Comparison of ENCODE assay signal across 8 cellular contexts in genomic region chr11:114159802-114160588, GRCh38.
A peak's percentile ranks its signal among the peaks of the same experiment; 100 is the strongest.
DNase-seq lines count a peak whose midpoint lies in the region; ATAC-seq and TF ChIP-seq lines count a peak whose summit lies in the region.

No MANE protein-coding gene starts in this region.

- TF ChIP-seq CTCF in GM12865 (IDR thresholded peaks at IDR 0.05; ENCODE audit: insufficient read depth, low read depth, low read length, missing control alignments) (no peak), lower lobe of right lung (IDR thresholded peaks at IDR 0.05) (no peak)
- no peak for TF ChIP-seq CTCF in activated CD8-positive, alpha-beta T cell treated with anti-CD3 and anti-CD28 coated beads for 36 hours (IDR thresholded peaks at IDR 0.05)

- no peaks in the 10 kb centered on the region for H3K36me3 Mint-ChIP-seq in activated CD8-positive, alpha-beta T cell treated with anti-CD3 and anti-CD28 coated beads for 36 hours (ENCODE audit: low read depth)

- DNase-seq in GM12865 (ENCODE audit: low read depth) = peak; percentile 63
- DNase-seq in NCI-H69 (lab: John Stamatoyannopoulos, UW) = peak; percentile 99
- peak; percentile 97 for DNase-seq in activated CD8-positive, alpha-beta T cell treated with anti-CD3 and anti-CD28 coated beads for 36 hours
- DNase-seq in dermis microvascular lymphatic vessel endothelial cell (ENCODE audit: low read depth in 2 of 2) = peak; percentile 95 to 99
- peak; percentile 100 for DNase-seq in lower lobe of right lung
- DNase-seq in stimulated activated CD4-positive, alpha-beta T cell treated with anti-CD3 and anti-CD28 coated beads, Interleukin-4, amount 100 ng/mL, for 48 hours (ENCODE audit: low read depth in 2 of 2) = peak; percentile 81 to 83
- DNase-seq in OCI-M2 (lab: John Stamatoyannopoulos, UW; ENCODE audit: unreplicated experiment) = no peak

- H3K4me3 Mint-ChIP-seq in activated CD8-positive, alpha-beta T cell treated with anti-CD3 and anti-CD28 coated beads for 36 hours = peak overlapping the region; percentile 47

- POLR2A ChIA-PET in activated CD8-positive, alpha-beta T cell treated with anti-CD3 and anti-CD28 coated beads for 36 hours (lab: Charles Lee) = interaction anchor here (2.3 kb wide), 1 partner anchor 12 kb away, joined by 10 read pairs; no protein-coding TSS in a partner anchor

- H3K4me1 ChIP-seq in lower lobe of right lung = peaks cover 96% of the 10 kb centered on the region

- peak; percentile 68 for ATAC-seq in HG03520 (IDR thresholded peaks at IDR 0.05; ENCODE audit: unreplicated experiment)
- ATAC-seq in activated CD8-positive, alpha-beta T cell treated with anti-CD3 and anti-CD28 coated beads for 36 hours = peak; percentile 85
- ATAC-seq in lower lobe of right lung = peak; percentile 71 to 86

- H3K27ac Mint-ChIP-seq in activated CD8-positive, alpha-beta T cell treated with anti-CD3 and anti-CD28 coated beads for 36 hours = peak overlapping the region; percentile 55

- intact Hi-C loops in activated CD8-positive, alpha-beta T cell treated with anti-CD3 and anti-CD28 coated beads for 36 hours (cut with micrococcal nuclease) = loop anchor here (10.0 kb wide), 1 partner anchor 85 kb away; no protein-coding TSS in a partner anchor
- intact Hi-C loops in lower lobe of right lung (cut with DNase I) = no loop called here

- CTCF ChIA-PET in activated CD8-positive, alpha-beta T cell treated with anti-CD3 and anti-CD28 coated beads for 36 hours (lab: Charles Lee) = interaction anchor here (1.0 to 2.6 kb wide), 4 partner anchors 17 to 102 kb away, joined by 3 to 11 read pairs (median 4); no protein-coding TSS in a partner anchor

- H3K36me3 ChIP-seq in lower lobe of right lung = peaks cover 30% of the 10 kb centered on the region

- H3K4me3 ChIP-seq in GM12865 (ENCODE audit: low read depth, low read length) = no peak overlapping the region
- peak overlapping the region; percentile 33 for H3K4me3 ChIP-seq in lower lobe of right lung

- no peaks in the 10 kb centered on the region for H3K27me3 Mint-ChIP-seq in activated CD8-positive, alpha-beta T cell treated with anti-CD3 and anti-CD28 coated beads for 36 hours

- no peaks in the 10 kb centered on the region for H3K27me3 ChIP-seq in lower lobe of right lung (ENCODE audit: low read depth)

- H3K4me1 Mint-ChIP-seq in activated CD8-positive, alpha-beta T cell treated with anti-CD3 and anti-CD28 coated beads for 36 hours (ENCODE audit: low read depth) = peaks cover 63% of the 10 kb centered on the region

- H3K9me3 Mint-ChIP-seq in activated CD8-positive, alpha-beta T cell treated with anti-CD3 and anti-CD28 coated beads for 36 hours = no peaks in the 10 kb centered on the region

- peak overlapping the region; percentile 97 for H3K27ac ChIP-seq in lower lobe of right lung

- H3K9me3 ChIP-seq in lower lobe of right lung = no peaks in the 10 kb centered on the region
